Comparison of ENCODE assay signal across 1 cellular context in genomic region chr1:1407957-1408318, GRCh38.
TF ChIP-seq lines count a peak whose summit lies in the region.

No MANE protein-coding gene starts in this region.

TF ChIP-seq in HepG2, 621 proteins besides CTCF, POLR2A, EP300 and RAD21:
- TF ChIP-seq IKZF4 (CRISPR knock-in tag; IDR thresholded peaks at IDR 0.05; ENCODE audit: borderline replicate concordance, low read depth, not compliant biosample characterization) (no peak), HINFP (CRISPR knock-in tag; IDR thresholded peaks at IDR 0.05; ENCODE audit: low read depth) (no peak), ZNF460 (CRISPR knock-in tag; IDR thresholded peaks at IDR 0.05; ENCODE audit: borderline replicate concordance) (peak; percentile 46; the same call in 1 of the 2 replicates), MEF2D (CRISPR knock-in tag; IDR thresholded peaks at IDR 0.05) (0 out of 2 replicates have a peak, but pooled peaks have one; percentile 8), KDM1A (CRISPR knock-in tag; IDR thresholded peaks at IDR 0.05) (0 out of 2 replicates have a peak, but pooled peaks have one; percentile 16), ZNF770 (CRISPR knock-in tag; IDR thresholded peaks at IDR 0.05) (peak; percentile 99), AHR (CRISPR knock-in tag; IDR thresholded peaks at IDR 0.05) (no peak), TAF15 (IDR thresholded peaks at IDR 0.05; ENCODE audit: low read depth, low read length, poor library complexity, severe bottlenecking) (no peak), ZMYM3 (CRISPR knock-in tag; IDR thresholded peaks at IDR 0.05) (peak; percentile 79), ZBTB38 (CRISPR knock-in tag; IDR thresholded peaks at IDR 0.05) (no peak), ZNF121 (CRISPR knock-in tag; IDR thresholded peaks at IDR 0.05) (peak; percentile 92)
